ENCODE assay signal across 9 cellular contexts in the genomic region with DNA sequence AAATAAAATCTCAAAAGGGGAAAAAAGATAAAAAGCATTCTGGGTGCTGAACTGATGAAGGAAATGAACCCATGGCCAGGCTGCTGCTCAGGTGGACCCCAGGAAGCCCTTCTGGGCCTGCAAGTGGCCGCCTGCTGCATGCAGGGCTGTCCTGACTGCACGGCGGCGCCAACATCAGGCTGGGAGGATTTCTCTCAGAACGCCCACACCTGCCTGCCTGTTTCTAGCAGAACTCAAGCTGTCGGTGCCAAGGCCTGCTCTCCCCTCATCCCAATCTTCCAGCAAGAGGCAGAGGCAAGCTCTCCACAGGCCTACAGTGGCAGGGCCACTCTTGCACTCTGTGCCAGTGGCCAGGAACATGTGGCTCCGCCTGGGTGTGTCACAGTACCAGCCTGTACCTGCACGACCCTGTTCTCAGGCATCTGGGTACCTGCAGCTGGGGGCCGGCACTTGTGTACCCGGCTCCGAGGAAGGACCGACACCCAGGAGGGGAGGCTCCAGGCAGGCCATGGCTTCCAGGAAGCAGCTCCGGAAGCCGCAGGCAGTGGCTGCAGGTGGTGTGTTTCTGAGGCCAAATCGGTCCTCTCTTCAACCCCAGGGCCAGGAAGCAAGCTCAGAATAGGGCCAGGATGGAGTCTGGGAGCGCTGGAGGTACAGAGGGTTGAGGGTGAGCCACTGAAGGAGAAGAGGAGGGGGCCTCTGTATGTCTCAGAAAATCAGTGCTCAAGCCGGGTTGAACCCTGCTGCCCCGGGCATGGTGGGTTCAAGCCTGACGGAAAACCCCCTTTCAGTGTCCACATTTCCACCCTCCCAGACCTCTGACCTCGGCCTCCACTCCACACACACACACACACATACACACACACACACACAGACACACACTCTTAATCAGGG. TPM values are rescaled to one million over a fixed set of nuclear protein-coding genes. Genes with fewer than 3 reads are reported as not detected.
DNase-seq lines count a peak whose midpoint lies in the region; ATAC-seq, FAIRE-seq and TF ChIP-seq lines count a peak whose summit lies in the region.
"Had no signal": no experiment of that assay in that cellular context is flagged by ENCODE, and none has a peak within 500 bp of the region (broad histone marks: within the 10 kb centered on the region; RNA-seq: fewer than 3 reads in every experiment).

No MANE protein-coding gene starts in this region.

- CTCF ChIA-PET in CD8-positive, alpha-beta T cell (lab: Charles Lee): interaction anchor here (0.8 to 1.6 kb wide), 7 partner anchors 9 to 82 kb away, joined by 3 to 5 read pairs (median 3); no protein-coding TSS in a partner anchor

- TF ChIP-seq EP300 in ovary (IDR thresholded peaks at IDR 0.05): no peak

- 79 to 86% (median 82%) methylated on average over 20 of the region's 20 CpGs for WGBS in ovary, 3 donors

- no peaks in the 10 kb centered on the region for H3K9me3 Mint-ChIP-seq in CD8-positive, alpha-beta T cell

- POLR2A ChIA-PET in CD8-positive, alpha-beta T cell (lab: Charles Lee): interaction anchor here (1.0 to 2.3 kb wide), 4 partner anchors 7 to 21 kb away, joined by 3 to 7 read pairs (median 4); no protein-coding TSS in a partner anchor

- peaks cover 54% of the 10 kb centered on the region for H3K4me1 ChIP-seq in CD8-positive, alpha-beta T cell (ENCODE audit: insufficient read depth, low read length)
- peaks cover 23% of the 10 kb centered on the region for H3K4me1 ChIP-seq in ovary (ENCODE audit: insufficient read depth)

- no peak overlapping the region for H3K27ac ChIP-seq in CD8-positive, alpha-beta T cell (ENCODE audit: low read depth, low read length)
- no peak overlapping the region for H3K27ac ChIP-seq in ovary

- H3K36me3 ChIP-seq in CD8-positive, alpha-beta T cell (ENCODE audit: insufficient read depth, low read length): no peaks in the 10 kb centered on the region
- no peaks in the 10 kb centered on the region for H3K36me3 ChIP-seq in ovary

- no peaks in the 10 kb centered on the region for H3K9me3 ChIP-seq in CD8-positive, alpha-beta T cell (ENCODE audit: low read length)
- H3K9me3 ChIP-seq in ovary: no peaks in the 10 kb centered on the region

- DNase-seq in CD8-positive, alpha-beta T cell: peak in 1 of 7 experiments; percentile 25
- DNase-seq in SW480 (ENCODE audit: low spot score) (peak; percentile 55), ovary (peak in 4 of 5 donors; percentile 8 to 21 (median 18)), hepatic stellate cell (ENCODE audit: low spot score) (no peak), COLO668 (lab: John Stamatoyannopoulos, UW; ENCODE audit: unreplicated experiment) (no peak), D721Med (ENCODE audit: insufficient read length, low spot score) (no peak)
- DNase-seq: central memory CD4-positive, alpha-beta T cell had no signal

- FAIRE-seq in D721Med (lab: Jason Lieb, UNC): no peak

- no peaks in the 10 kb centered on the region for H3K27me3 ChIP-seq in CD8-positive, alpha-beta T cell (ENCODE audit: insufficient read depth, low read length)
- H3K27me3 ChIP-seq in ovary: no peaks in the 10 kb centered on the region

- ATAC-seq in CD8-positive, alpha-beta T cell: no peak
- peak; percentile 17 for ATAC-seq in esophagus mucosa
- ATAC-seq in GM21723 (IDR thresholded peaks at IDR 0.05; ENCODE audit: unreplicated experiment): no peak

- intact Hi-C loops in CD8-positive, alpha-beta T cell (cut with DNase I, micrococcal nuclease): loop anchor here in 1 of 2 experiments (1.0 kb wide), 1 partner anchor 22 kb away; no protein-coding TSS in a partner anchor
- intact Hi-C loops in ovary (cut with DNase I): no loop called here

- no peak for TF ChIP-seq CTCF in CD8-positive, alpha-beta T cell (IDR thresholded peaks at IDR 0.05)
- TF ChIP-seq CTCF in ovary (IDR thresholded peaks at IDR 0.05) (no peak), D721Med (IDR thresholded peaks at IDR 0.05; ENCODE audit: insufficient read depth, missing control alignments) (no peak)

- H3K4me3 ChIP-seq in CD8-positive, alpha-beta T cell (ENCODE audit: low read depth, low read length): no peak overlapping the region
- H3K4me3 ChIP-seq in ovary: no peak overlapping the region

- H3K27ac Mint-ChIP-seq in CD8-positive, alpha-beta T cell: peak overlapping the region; percentile 83

- no peaks in the 10 kb centered on the region for H3K27me3 Mint-ChIP-seq in CD8-positive, alpha-beta T cell (ENCODE audit: low read depth)

- no peak for TF ChIP-seq POLR2A in ovary (IDR thresholded peaks at IDR 0.05)

- no peaks in the 10 kb centered on the region for H3K36me3 Mint-ChIP-seq in CD8-positive, alpha-beta T cell

- H3K4me1 Mint-ChIP-seq in CD8-positive, alpha-beta T cell (ENCODE audit: low read depth): peaks cover 40% of the 10 kb centered on the region

- peak overlapping the region; percentile 47 for H3K4me3 Mint-ChIP-seq in CD8-positive, alpha-beta T cell

RNA-seq across cellular contexts. Expression of gene INF2, which starts 2.5 kb away (rescaled TPM):
- total RNA-seq in CD8-positive, alpha-beta T cell: 10 to 100 TPM; 42.2 to 49.1 TPM
- total RNA-seq in esophagus mucosa (28.4 TPM), ovary (10 to 100 TPM; 15.1 to 40.7 (median 22.2) TPM)
- 10 to 100 TPM in 1 of 2 donors, 1 to 10 TPM in 1; 6.3 to 18.4 TPM for polyA plus RNA-seq in ovary

RNA-seq across cellular contexts. Expression of gene ADSS1, which starts 37.2 kb away (rescaled TPM):
- 1 to 10 TPM; 2.4 to 3.5 TPM for total RNA-seq in CD8-positive, alpha-beta T cell
- total RNA-seq in esophagus mucosa (5.7 TPM), ovary (1 to 10 TPM; 2.6 to 9.8 (median 3.8) TPM)
- 1 to 10 TPM; 4.1 to 4.9 TPM for polyA plus RNA-seq in ovary

Comparison
In these comparisons a context has a peak if more than half of its experiments do, and no peak if none do; other contexts are left out.
1. DNase-seq: peak in SW480 (single experiment) and ovary (4 of 5); none in hepatic stellate cell (single experiment), COLO668 (single experiment) and D721Med (single experiment).